5 cellular contexts compared by ENCODE assay signal in the genomic region with DNA sequence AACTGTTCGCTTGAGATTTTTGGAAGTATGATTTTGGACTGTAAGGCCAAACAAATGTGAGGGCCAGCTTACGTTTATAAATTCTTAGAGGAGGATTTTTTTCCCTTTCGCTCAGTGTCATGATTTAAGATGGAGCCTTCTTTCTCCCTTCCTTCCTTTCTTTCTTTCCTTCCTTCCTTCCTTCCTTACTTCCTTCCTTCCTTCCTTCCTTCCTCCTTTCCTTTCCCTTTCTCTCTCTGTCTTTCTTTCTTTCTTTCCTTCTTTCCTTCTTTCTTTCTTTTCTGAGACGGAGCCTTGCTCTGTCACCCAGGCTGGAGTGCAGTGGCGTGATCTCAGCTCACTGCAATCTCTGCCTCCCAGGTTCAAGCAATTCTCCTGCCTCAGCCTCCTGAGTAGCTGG. TPM values are rescaled to one million over a fixed set of nuclear protein-coding genes. Genes with fewer than 3 reads are reported as not detected.
"Had no signal": no experiment of that assay in that cellular context is flagged by ENCODE, and none has a peak within 500 bp of the region (broad histone marks: within the 10 kb centered on the region; RNA-seq: fewer than 3 reads in every experiment).

No MANE protein-coding gene starts in this region.

RNA-seq across cellular contexts. Expression of gene ACTN2, which starts 17.4 kb away (rescaled TPM):
- total RNA-seq: natural killer cell, osteoblast, osteocyte, smooth muscle cell had no signal
- polyA plus RNA-seq: naive thymus-derived CD8-positive, alpha-beta T cell; smooth muscle cell had no signal
